In genomic region chr11:122863704-122864326, GRCh38 we compare ENCODE assay signal across 7 cellular contexts. TPM values are rescaled to one million over a fixed set of nuclear protein-coding genes. Genes with fewer than 3 reads are reported as not detected.
DNase-seq lines count a peak whose midpoint lies in the region; ATAC-seq and TF ChIP-seq lines count a peak whose summit lies in the region.

No MANE protein-coding gene starts in this region.

- H3K27me3 ChIP-seq in GM06990 (replicated peaks; ENCODE audit: control insufficient read depth, insufficient read depth, low read length), result no peaks in the 10 kb centered on the region
- H3K27me3 ChIP-seq in osteoblast (ENCODE audit: insufficient read depth, low read length), result no peaks in the 10 kb centered on the region

- TF ChIP-seq POLR2A in NB4 (IDR thresholded peaks at IDR 0.05; ENCODE audit: extremely low read depth, insufficient read length), result no peak
- TF ChIP-seq POLR2A in erythroblast (IDR thresholded peaks at IDR 0.05; ENCODE audit: low read length), result no peak

- H3K36me3 Mint-ChIP-seq in WTC11, result no peaks in the 10 kb centered on the region

- no peaks in the 10 kb centered on the region for H3K79me2 ChIP-seq in osteoblast (ENCODE audit: insufficient read depth, low read length)

- TF ChIP-seq CTCF in GM06990 (IDR thresholded peaks at IDR 0.05; ENCODE audit: insufficient read depth, low read length, poor library complexity, severe bottlenecking), result peak; percentile 83
- peak; percentile 95 for TF ChIP-seq CTCF in NB4 (IDR thresholded peaks at IDR 0.05; ENCODE audit: low read depth, low read length)
- peak; percentile 44; the same call in 1 of the 2 replicates for TF ChIP-seq CTCF in WTC11 (IDR thresholded peaks at IDR 0.05)
- peak; percentile 94 for TF ChIP-seq CTCF in osteoblast (IDR thresholded peaks at IDR 0.05; ENCODE audit: extremely low read depth, low read depth, low read length)

- H3K4me1 ChIP-seq in osteoblast (ENCODE audit: insufficient read depth, low read length), result no peaks in the 10 kb centered on the region

- CTCF ChIA-PET in WTC11 (lab: Charles Lee), result interaction anchor here (0.6 to 3.1 kb wide), 36 partner anchors 8 to 397 kb away, joined by 3 to 55 read pairs (median 4); partner anchors contain the start of gene BSX

- peak overlapping the region; percentile 49 for H3K4me2 ChIP-seq in osteoblast (ENCODE audit: insufficient read depth, low read length)

- DNase-seq in GM06990 (ENCODE audit: extremely low read depth, insufficient read length), result no peak
- DNase-seq in NB4 (ENCODE audit: low read depth), result peak; percentile 62
- peak; percentile 47 for DNase-seq in WTC11 (ENCODE audit: low spot score)
- DNase-seq in erythroblast (lab: John Stamatoyannopoulos, UW), result peak; percentile 18 to 33
- peak; percentile 50 for DNase-seq in osteoblast (ENCODE audit: insufficient read length, low spot score, missing footprints)
- DNase-seq in NK-92 (lab: John Stamatoyannopoulos, UW; ENCODE audit: unreplicated experiment), result no peak

- H3K27me3 Mint-ChIP-seq in WTC11 (ENCODE audit: low read depth), result no peaks in the 10 kb centered on the region

- H3K9me3 Mint-ChIP-seq in WTC11, result no peaks in the 10 kb centered on the region

- H2AFZ ChIP-seq in osteoblast (ENCODE audit: low read length), result no peak overlapping the region

- H3K27ac Mint-ChIP-seq in WTC11, result no peak overlapping the region

- H3K36me3 ChIP-seq in GM06990 (ENCODE audit: control insufficient read depth, insufficient read depth, low read length), result no peaks in the 10 kb centered on the region
- H3K36me3 ChIP-seq in osteoblast (ENCODE audit: insufficient read depth, low read length), result no peaks in the 10 kb centered on the region

- H3K4me3 Mint-ChIP-seq in WTC11, result no peak overlapping the region

- no peak overlapping the region for H3K27ac ChIP-seq in osteoblast (ENCODE audit: low read depth, low read length)

- H4K20me1 ChIP-seq in osteoblast (ENCODE audit: insufficient read depth, low read length), result no peaks in the 10 kb centered on the region

- H3K4me3 ChIP-seq in GM06990 (replicated peaks; ENCODE audit: low read depth, low read length), result no peak overlapping the region
- no peak overlapping the region for H3K4me3 ChIP-seq in NB4 (ENCODE audit: low read depth, low read length)
- H3K4me3 ChIP-seq in osteoblast (ENCODE audit: insufficient read depth, low read length), result no peak overlapping the region

- POLR2A ChIA-PET in WTC11 (lab: Charles Lee), result interaction anchor here (0.6 kb wide), 1 partner anchor 11 kb away, joined by 3 read pairs; no protein-coding TSS in a partner anchor

- ATAC-seq in WTC11, result no peak
- no peak for ATAC-seq in HG03108 (IDR thresholded peaks at IDR 0.05; ENCODE audit: unreplicated experiment)

- no peaks in the 10 kb centered on the region; the same call in 1 of the 2 replicates for H3K4me1 Mint-ChIP-seq in WTC11

- H3K9me3 ChIP-seq in osteoblast (ENCODE audit: low read depth, low read length), result no peaks in the 10 kb centered on the region

TF ChIP-seq in WTC11, 78 proteins besides CTCF, POLR2A, EP300 and RAD21 (continues in another document):
- TF ChIP-seq JUN (CRISPR knock-in tag; IDR thresholded peaks at IDR 0.05), result no peak
- TF ChIP-seq, protein P1, sequence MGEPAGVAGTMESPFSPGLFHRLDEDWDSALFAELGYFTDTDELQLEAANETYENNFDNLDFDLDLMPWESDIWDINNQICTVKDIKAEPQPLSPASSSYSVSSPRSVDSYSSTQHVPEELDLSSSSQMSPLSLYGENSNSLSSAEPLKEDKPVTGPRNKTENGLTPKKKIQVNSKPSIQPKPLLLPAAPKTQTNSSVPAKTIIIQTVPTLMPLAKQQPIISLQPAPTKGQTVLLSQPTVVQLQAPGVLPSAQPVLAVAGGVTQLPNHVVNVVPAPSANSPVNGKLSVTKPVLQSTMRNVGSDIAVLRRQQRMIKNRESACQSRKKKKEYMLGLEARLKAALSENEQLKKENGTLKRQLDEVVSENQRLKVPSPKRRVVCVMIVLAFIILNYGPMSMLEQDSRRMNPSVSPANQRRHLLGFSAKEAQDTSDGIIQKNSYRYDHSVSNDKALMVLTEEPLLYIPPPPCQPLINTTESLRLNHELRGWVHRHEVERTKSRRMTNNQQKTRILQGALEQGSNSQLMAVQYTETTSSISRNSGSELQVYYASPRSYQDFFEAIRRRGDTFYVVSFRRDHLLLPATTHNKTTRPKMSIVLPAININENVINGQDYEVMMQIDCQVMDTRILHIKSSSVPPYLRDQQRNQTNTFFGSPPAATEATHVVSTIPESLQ (CRISPR knock-in tag; IDR thresholded peaks at IDR 0.05), result no peak
- no peak for TF ChIP-seq ZNF423 (CRISPR knock-in tag; IDR thresholded peaks at IDR 0.05)
- TF ChIP-seq PRRX2 (CRISPR knock-in tag; IDR thresholded peaks at IDR 0.05), result no peak
- no peak for TF ChIP-seq ELF4 (CRISPR knock-in tag; IDR thresholded peaks at IDR 0.05; ENCODE audit: low read depth)
- TF ChIP-seq, protein P2, sequence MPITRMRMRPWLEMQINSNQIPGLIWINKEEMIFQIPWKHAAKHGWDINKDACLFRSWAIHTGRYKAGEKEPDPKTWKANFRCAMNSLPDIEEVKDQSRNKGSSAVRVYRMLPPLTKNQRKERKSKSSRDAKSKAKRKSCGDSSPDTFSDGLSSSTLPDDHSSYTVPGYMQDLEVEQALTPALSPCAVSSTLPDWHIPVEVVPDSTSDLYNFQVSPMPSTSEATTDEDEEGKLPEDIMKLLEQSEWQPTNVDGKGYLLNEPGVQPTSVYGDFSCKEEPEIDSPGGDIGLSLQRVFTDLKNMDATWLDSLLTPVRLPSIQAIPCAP (CRISPR knock-in tag; IDR thresholded peaks at IDR 0.05), result no peak
- TF ChIP-seq ESRRA (CRISPR knock-in tag; IDR thresholded peaks at IDR 0.05; ENCODE audit: borderline replicate concordance), result no peak
- no peak for TF ChIP-seq ZNF671 (CRISPR knock-in tag; IDR thresholded peaks at IDR 0.05)
- TF ChIP-seq NR1H2 (CRISPR knock-in tag; IDR thresholded peaks at IDR 0.05), result no peak
- no peak for TF ChIP-seq NR3C1 (CRISPR knock-in tag; conservative IDR thresholded peaks at IDR 0.05; ENCODE audit: low read depth)
- TF ChIP-seq, protein P3, sequence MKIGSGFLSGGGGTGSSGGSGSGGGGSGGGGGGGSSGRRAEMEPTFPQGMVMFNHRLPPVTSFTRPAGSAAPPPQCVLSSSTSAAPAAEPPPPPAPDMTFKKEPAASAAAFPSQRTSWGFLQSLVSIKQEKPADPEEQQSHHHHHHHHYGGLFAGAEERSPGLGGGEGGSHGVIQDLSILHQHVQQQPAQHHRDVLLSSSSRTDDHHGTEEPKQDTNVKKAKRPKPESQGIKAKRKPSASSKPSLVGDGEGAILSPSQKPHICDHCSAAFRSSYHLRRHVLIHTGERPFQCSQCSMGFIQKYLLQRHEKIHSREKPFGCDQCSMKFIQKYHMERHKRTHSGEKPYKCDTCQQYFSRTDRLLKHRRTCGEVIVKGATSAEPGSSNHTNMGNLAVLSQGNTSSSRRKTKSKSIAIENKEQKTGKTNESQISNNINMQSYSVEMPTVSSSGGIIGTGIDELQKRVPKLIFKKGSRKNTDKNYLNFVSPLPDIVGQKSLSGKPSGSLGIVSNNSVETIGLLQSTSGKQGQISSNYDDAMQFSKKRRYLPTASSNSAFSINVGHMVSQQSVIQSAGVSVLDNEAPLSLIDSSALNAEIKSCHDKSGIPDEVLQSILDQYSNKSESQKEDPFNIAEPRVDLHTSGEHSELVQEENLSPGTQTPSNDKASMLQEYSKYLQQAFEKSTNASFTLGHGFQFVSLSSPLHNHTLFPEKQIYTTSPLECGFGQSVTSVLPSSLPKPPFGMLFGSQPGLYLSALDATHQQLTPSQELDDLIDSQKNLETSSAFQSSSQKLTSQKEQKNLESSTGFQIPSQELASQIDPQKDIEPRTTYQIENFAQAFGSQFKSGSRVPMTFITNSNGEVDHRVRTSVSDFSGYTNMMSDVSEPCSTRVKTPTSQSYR (CRISPR knock-in tag; IDR thresholded peaks at IDR 0.05), result no peak
- no peak for TF ChIP-seq STAT6 (CRISPR knock-in tag; conservative IDR thresholded peaks at IDR 0.05; ENCODE audit: low read depth)
- TF ChIP-seq ZNF219 (CRISPR knock-in tag; IDR thresholded peaks at IDR 0.05; ENCODE audit: borderline replicate concordance), result no peak

RNA-seq across cellular contexts. Expression of gene JHY, which starts 18.7 kb away (rescaled TPM):
- 1.1 to 1.6 TPM (median 1.4 TPM) in 3 replicates for total RNA-seq in WTC11 (2021)
- total RNA-seq in osteoblast, result 11.8 and 12.7 TPM in 2 replicates

RNA-seq across cellular contexts. Expression of gene CRTAM, which starts 25.5 kb away (rescaled TPM):
- total RNA-seq in WTC11 (2021), result not detected in 3 replicates
- total RNA-seq in osteoblast, result 0.59 and 1.1 TPM in 2 replicates

Comparison
In these comparisons a context has a peak if more than half of its experiments do, and no peak if none do; other contexts are left out.
1. DNase-seq: peak in NB4 (single experiment), WTC11 (single experiment), erythroblast (2 of 2) and osteoblast (single experiment); none in GM06990 (single experiment) and NK-92 (single experiment).
2. CTCF ChIP-seq: peak in every context shown above with its lines; median percentile 95 in NB4; 94 in osteoblast; 83 in GM06990; 44 in WTC11.